In genomic region chr4:148021706-148022105, GRCh38 we compare ENCODE assay signal across 24 cellular contexts.
DNase-seq lines count a peak whose midpoint lies in the region; ATAC-seq and TF ChIP-seq lines count a peak whose summit lies in the region.
"Had no signal": no experiment of that assay in that cellular context is flagged by ENCODE, and none has a peak within 500 bp of the region (broad histone marks: within the 10 kb centered on the region; RNA-seq: fewer than 3 reads in every experiment).

No MANE protein-coding gene starts in this region.

- H4K20me1 ChIP-seq in OCI-LY7 (ENCODE audit: insufficient read depth, low read length), result no peaks in the 10 kb centered on the region

- H2AFZ ChIP-seq in OCI-LY7 (ENCODE audit: low read length), result no peak overlapping the region

- DNase-seq in left ventricle myocardium inferior, result no peak
- no peak for DNase-seq in left cardiac atrium
- no peak for DNase-seq in OCI-LY7 (ENCODE audit: low spot score)
- DNase-seq in fibroblast of mammary gland (ENCODE audit: low read depth), result no peak
- no peak for DNase-seq in HK-2 (ENCODE audit: unreplicated experiment)
- DNase-seq in DMS79 (lab: John Stamatoyannopoulos, UW), result no peak
- DNase-seq: ACHN; activated CD4-positive, alpha-beta T cell treated with anti-CD3 and anti-CD28 coated beads for 36 hours; activated CD8-positive, alpha-beta memory T cell treated with anti-CD3 and anti-CD28 coated beads for 24 hours; activated T-cell treated with anti-CD3 and anti-CD28 coated beads, Interleukin-2, amount 50 U/mL, for 1 hour; C1 segment of cervical spinal cord; DMS 273 treated with DMSO at 0.1 percent for 48 hours; effector memory CD8-positive, alpha-beta T cell; KG1; naive B cell; NCI-H1436 treated with DMSO at 0.1 percent for 48 hours; NCI-H524; retina; RPMI8226; small intestine; stimulated activated CD4-positive, alpha-beta T cell treated with anti-CD3 and anti-CD28 coated beads, Interleukin-1b, Interleukin-23, amount 100 ng/mL, for 48 hours; T-helper 17 cell had no signal

- ATAC-seq in left cardiac atrium (no peak), HG03025 (IDR thresholded peaks at IDR 0.05; ENCODE audit: low FRiP score, unreplicated experiment) (no peak), GM21717 (IDR thresholded peaks at IDR 0.05; ENCODE audit: unreplicated experiment) (no peak)
- ATAC-seq: activated CD4-positive, alpha-beta T cell treated with anti-CD3 and anti-CD28 coated beads for 36 hours; effector memory CD8-positive, alpha-beta T cell; T-helper 17 cell had no signal

- intact Hi-C loops in left ventricle myocardium inferior (cut with micrococcal nuclease), result no loop called here
- intact Hi-C loops in left cardiac atrium (cut with DNase I), result no loop called here
- intact Hi-C loops in OCI-LY7 (cut with micrococcal nuclease; ENCODE audit: unreplicated experiment), result no loop called here

- H3K9me3 ChIP-seq in left ventricle myocardium inferior (replicated peaks), result no peaks in the 10 kb centered on the region
- no peaks in the 10 kb centered on the region for H3K9me3 ChIP-seq in OCI-LY7 (ENCODE audit: low read length)

- H3K4me1 ChIP-seq in left ventricle myocardium inferior (peaks cover 72% of the 10 kb centered on the region), OCI-LY7 (ENCODE audit: insufficient read depth, low read length, poor library complexity, severe bottlenecking) (no peaks in the 10 kb centered on the region)

- BruUV-seq in OCI-LY7 (replicated peaks; lab: Mats Ljungman, UMichigan), result no TSS peak

- POLR2A ChIA-PET in OCI-LY7 (lab: Charles Lee), result interaction anchor here (0.5 kb wide), 1 partner anchor 49 kb away, joined by 3 read pairs; no protein-coding TSS in a partner anchor

- TF ChIP-seq CTCF in left ventricle myocardium inferior (IDR thresholded peaks at IDR 0.05; ENCODE audit: borderline replicate concordance), result peak; percentile 31
- peak; percentile 60 for TF ChIP-seq CTCF in OCI-LY7 (conservative IDR thresholded peaks at IDR 0.05; ENCODE audit: low read length)
- TF ChIP-seq CTCF in fibroblast of mammary gland (conservative IDR thresholded peaks at IDR 0.05; ENCODE audit: control insufficient read depth, insufficient read depth, low read depth, low read length), result peak; percentile 1

- no peaks in the 10 kb centered on the region for H3K36me3 ChIP-seq in left ventricle myocardium inferior
- no peaks in the 10 kb centered on the region for H3K36me3 ChIP-seq in OCI-LY7 (ENCODE audit: insufficient read depth, low read length)

- H3K9me2 ChIP-seq in OCI-LY7 (ENCODE audit: insufficient read depth, low read length), result no peaks in the 10 kb centered on the region

- CTCF ChIA-PET in OCI-LY7 (lab: Charles Lee; ENCODE audit: unreplicated experiment), result no interaction called here

- H3K4me2 ChIP-seq in OCI-LY7 (ENCODE audit: low read length), result no peak overlapping the region

- H3K4me3 ChIP-seq in left ventricle myocardium inferior, result no peak overlapping the region
- no peak overlapping the region for H3K4me3 ChIP-seq in OCI-LY7 (ENCODE audit: low read depth, low read length, poor library complexity, severe bottlenecking)
- no peak overlapping the region for H3K4me3 ChIP-seq in fibroblast of mammary gland (ENCODE audit: control insufficient read depth, low read depth, low read length)

- H3K27ac ChIP-seq in left ventricle myocardium inferior (replicated peaks) (no peak overlapping the region), OCI-LY7 (ENCODE audit: low read depth, low read length, poor library complexity, severe bottlenecking) (no peak overlapping the region)

- H3K27me3 ChIP-seq in left ventricle myocardium inferior (ENCODE audit: low read depth), result no peaks in the 10 kb centered on the region

- H3K79me2 ChIP-seq in OCI-LY7 (ENCODE audit: insufficient read depth, low read depth, low read length), result no peaks in the 10 kb centered on the region

Comparison
In these comparisons a context has a peak if more than half of its experiments do, and no peak if none do; other contexts are left out.
1. CTCF ChIP-seq: peak in every context shown above with its lines; median percentile 60 in OCI-LY7; 31 in left ventricle myocardium inferior; 1 in fibroblast of mammary gland.